Comparison of ENCODE assay signal across 17 cellular contexts in genomic region chr10:3857318-3857717, GRCh38.
DNase-seq lines count a peak whose midpoint lies in the region; ATAC-seq, FAIRE-seq and TF ChIP-seq lines count a peak whose summit lies in the region.
"Had no signal": no experiment of that assay in that cellular context is flagged by ENCODE, and none has a peak within 500 bp of the region (broad histone marks: within the 10 kb centered on the region; RNA-seq: fewer than 3 reads in every experiment).

No MANE protein-coding gene starts in this region.

- H3K79me1 ChIP-seq in trophoblast cell (ENCODE audit: low read length), result peaks cover 18% of the 10 kb centered on the region

- H3K27ac Mint-ChIP-seq in T-helper 17 cell, result peak overlapping the region; percentile 39
- H3K27ac Mint-ChIP-seq: CD4-positive, alpha-beta memory T cell; GM23338 had no signal

- H3K9me3 ChIP-seq in A549 (no peaks in the 10 kb centered on the region), T-helper 17 cell (ENCODE audit: control insufficient read depth, low read length, poor library complexity, severe bottlenecking) (no peaks in the 10 kb centered on the region), trophoblast cell (ENCODE audit: insufficient read depth, low read depth, low read length) (no peaks in the 10 kb centered on the region)

- H4K8ac ChIP-seq in trophoblast cell (ENCODE audit: low read depth, low read length), result no peak overlapping the region

- TF ChIP-seq CTCF in A549 (IDR thresholded peaks at IDR 0.05), result no peak

- DNase-seq in NCI-H510A treated with DMSO at 0.1 percent for 48 hours (lab: John Stamatoyannopoulos, UW) (peak; percentile 4), NCI-H510A (lab: John Stamatoyannopoulos, UW) (no peak), A549 (ENCODE audit: low read depth in 1 of 2, low spot score in 1 of 2) (no peak), T-helper 17 cell (no peak), trophoblast cell (no peak), foreskin melanocyte (no peak)
- DNase-seq: Calu3; CD4-positive, alpha-beta memory T cell; DMS79 treated with DMSO at 0.1 percent for 48 hours; GF-D8; HCEC 1CT had no signal

- H2AK5ac ChIP-seq in trophoblast cell (ENCODE audit: low read length), result no peak overlapping the region

- peaks cover 10% of the 10 kb centered on the region for H3K4me1 Mint-ChIP-seq in T-helper 17 cell

- H2AFZ ChIP-seq in trophoblast cell (ENCODE audit: insufficient read depth, low read length, poor library complexity), result no peak overlapping the region

- H3K27me3 Mint-ChIP-seq in T-helper 17 cell, result no peaks in the 10 kb centered on the region
- H3K27me3 Mint-ChIP-seq: CD4-positive, alpha-beta memory T cell had no signal

- H4K12ac ChIP-seq in trophoblast cell (ENCODE audit: low read depth, low read length), result no peak overlapping the region

- POLR2A ChIA-PET in A549 (lab: Yijun Ruan, JAX), result no interaction called here

- H3K27ac ChIP-seq in A549 (peak overlapping the region; percentile 32 to 63; a peak in 4 of 6 replicates), trophoblast cell (ENCODE audit: low read depth, low read length) (no peak overlapping the region)
- H3K27ac ChIP-seq: 22Rv1, BLaER1 had no signal

- no peaks in the 10 kb centered on the region for H3K27me3 ChIP-seq in trophoblast cell (ENCODE audit: insufficient read depth, low read length)
- H3K27me3 ChIP-seq: BLaER1 had no signal

- H3K36me3 ChIP-seq in trophoblast cell (ENCODE audit: control insufficient read depth in 1 of 2, insufficient read depth in 2 of 2, low read length in 2 of 2), result no peaks in the 10 kb centered on the region
- H3K36me3 ChIP-seq: BLaER1 had no signal

- TF ChIP-seq EP300 in A549 (IDR thresholded peaks at IDR 0.05), result no peak

- TF ChIP-seq POLR2A in A549 (IDR thresholded peaks at IDR 0.05; ENCODE audit: low read length), result no peak

- no peaks in the 10 kb centered on the region for H3K36me3 Mint-ChIP-seq in T-helper 17 cell (ENCODE audit: low read depth)
- H3K36me3 Mint-ChIP-seq: CD14-positive monocyte; CD4-positive, alpha-beta memory T cell had no signal

- no peak overlapping the region for H3K4me3 ChIP-seq in A549
- H3K4me3 ChIP-seq in trophoblast cell (ENCODE audit: low read depth, low read length), result no peak overlapping the region
- H3K4me3 ChIP-seq: BLaER1, GM23338 had no signal

- WGBS in A549 (ENCODE audit: missing lambda C conversion rate), result 90% methylated on average over 8 of the region's 8 CpGs
- WGBS in trophoblast cell (ENCODE audit: extremely low coverage, insufficient coverage, insufficient read length), result no CpG with 5 or more reads among the region's 8 CpGs

- H3K9ac ChIP-seq in trophoblast cell (ENCODE audit: low read length), result no peak overlapping the region
- H3K9ac ChIP-seq: BLaER1 had no signal

- peaks cover 4% of the 10 kb centered on the region for H3K79me2 ChIP-seq in trophoblast cell (ENCODE audit: control insufficient read depth, insufficient read depth, low read length, poor library complexity)

- H2BK12ac ChIP-seq in trophoblast cell (ENCODE audit: low read length), result no peak overlapping the region

- no peak overlapping the region for H3K23ac ChIP-seq in trophoblast cell (ENCODE audit: low read length)

- ATAC-seq in A549 (no peak), T-helper 17 cell (no peak), HG03196 (IDR thresholded peaks at IDR 0.05; ENCODE audit: unreplicated experiment) (no peak)
- ATAC-seq: GM23338 had no signal

- no peak overlapping the region for H3K4me2 ChIP-seq in A549
- H3K4me2 ChIP-seq in trophoblast cell (ENCODE audit: low read length), result no peak overlapping the region
- H3K4me2 ChIP-seq: BLaER1, GM23338 had no signal

- no peak overlapping the region for H2BK120ac ChIP-seq in trophoblast cell (ENCODE audit: insufficient read depth, low read length, poor library complexity)

- no peak overlapping the region for H3K4me3 Mint-ChIP-seq in T-helper 17 cell
- H3K4me3 Mint-ChIP-seq: CD14-positive monocyte; CD4-positive, alpha-beta memory T cell; GM23338 had no signal

- H3K18ac ChIP-seq in trophoblast cell (ENCODE audit: low read length), result no peak overlapping the region

- no peak for TF ChIP-seq RAD21 in A549 (conservative IDR thresholded peaks at IDR 0.05 in 1 of 2, IDR thresholded peaks at IDR 0.05 in 1 of 2)

- H3K4ac ChIP-seq in trophoblast cell (ENCODE audit: low read depth, low read length), result no peak overlapping the region

- H3K4me1 ChIP-seq in A549, result peaks cover 27% of the 10 kb centered on the region
- H3K4me1 ChIP-seq in trophoblast cell (ENCODE audit: control insufficient read depth in 1 of 2, insufficient read depth in 2 of 2, low read length in 2 of 2), result peaks cover 11 to 24% of the 10 kb centered on the region in 2 experiments

- CTCF ChIA-PET in A549 (lab: Yijun Ruan, JAX), result no interaction called here

- peak overlapping the region; percentile 8 for H4K91ac ChIP-seq in trophoblast cell (ENCODE audit: low read depth, low read length)

- H2BK5ac ChIP-seq in trophoblast cell (ENCODE audit: low read depth, low read length, poor library complexity), result no peak overlapping the region

- H3K14ac ChIP-seq in trophoblast cell (ENCODE audit: low read length), result no peak overlapping the region

- no peak for FAIRE-seq in A549 (lab: Jason Lieb, UNC)
- FAIRE-seq: H54 had no signal

TF ChIP-seq in A549, 52 proteins besides CTCF, POLR2A, EP300 and RAD21:
- TF ChIP-seq PHF8 (IDR thresholded peaks at IDR 0.05; ENCODE audit: borderline replicate concordance, low read depth) (no peak), FOSL2 (IDR thresholded peaks at IDR 0.05) (no peak), FOSL2 (CRISPR knock-in tag; IDR thresholded peaks at IDR 0.05) (no peak), HOXB13 (CRISPR knock-in tag; IDR thresholded peaks at IDR 0.05; ENCODE audit: low read depth) (no peak), PBX3 (IDR thresholded peaks at IDR 0.05) (no peak)
TF ChIP-seq in A549: peak in this region for 0.
